ENCODE assay signal across 23 cellular contexts in genomic region chr2:172215172-172215935, GRCh38.
DNase-seq lines count a peak whose midpoint lies in the region; ATAC-seq lines count a peak whose summit lies in the region.
"Had no signal": no experiment of that assay in that cellular context is flagged by ENCODE, and none has a peak within 500 bp of the region (broad histone marks: within the 10 kb centered on the region; RNA-seq: fewer than 3 reads in every experiment).

No MANE protein-coding gene starts in this region.

- H3K27me3 ChIP-seq in neuronal stem cell (ENCODE audit: control insufficient read depth in 3 of 3, insufficient read depth in 3 of 3, low read depth in 1 of 3, low read length in 3 of 3) (no peaks in the 10 kb centered on the region), H7 (ENCODE audit: control insufficient read depth, insufficient read depth, low read length) (no peaks in the 10 kb centered on the region)
- H3K27me3 ChIP-seq: adrenal gland, colonic mucosa, stomach had no signal

- H3K14ac ChIP-seq in neuronal stem cell (ENCODE audit: low read length) = no peak overlapping the region

- H2AK5ac ChIP-seq in neuronal stem cell (ENCODE audit: low read depth, low read length) = no peak overlapping the region

- no peak overlapping the region for H3K27ac ChIP-seq in neuronal stem cell (replicated peaks; ENCODE audit: low read length)
- H3K27ac ChIP-seq: adrenal gland, colonic mucosa, stomach, VCaP had no signal

- peak overlapping the region; percentile 62 for H3K18ac ChIP-seq in neuronal stem cell (ENCODE audit: low read length)

- H4K8ac ChIP-seq in neuronal stem cell (ENCODE audit: low read depth, low read length) = no peak overlapping the region

- no peak overlapping the region for H2BK5ac ChIP-seq in neuronal stem cell (ENCODE audit: low read length)

- H3K23ac ChIP-seq in neuronal stem cell (ENCODE audit: low read depth, low read length, poor library complexity) = no peak overlapping the region

- H2BK15ac ChIP-seq in neuronal stem cell (ENCODE audit: low read length) = peak overlapping the region; percentile 11

- H2BK120ac ChIP-seq in neuronal stem cell (ENCODE audit: low read depth, low read length) = no peak overlapping the region

- no peak overlapping the region for H4K91ac ChIP-seq in neuronal stem cell (ENCODE audit: low read depth, low read length, poor library complexity)

- H3K27me3 Mint-ChIP-seq in activated naive CD8-positive, alpha-beta T cell treated with anti-CD3 and anti-CD28 coated beads, Interleukin-2, amount 50 U/mL, for 24 hours = no peaks in the 10 kb centered on the region
- H3K27me3 Mint-ChIP-seq: activated CD4-positive, alpha-beta memory T cell treated with anti-CD3 and anti-CD28 coated beads for 36 hours; T-cell had no signal

- H3K27ac Mint-ChIP-seq in activated naive CD8-positive, alpha-beta T cell treated with anti-CD3 and anti-CD28 coated beads, Interleukin-2, amount 50 U/mL, for 24 hours = no peak overlapping the region
- H3K27ac Mint-ChIP-seq: activated CD4-positive, alpha-beta memory T cell treated with anti-CD3 and anti-CD28 coated beads for 36 hours; activated T-helper 1 cell treated with anti-CD3 and anti-CD28 coated beads, Interleukin-12 subunit alpha, Interleukin-12 subunit beta, Interleukin-2, Interleukin-4 antibody, amounts not matched to agents 30 ng/mL and 10 ng/mL and 1 ng/mL, durations not matched to agents 14 hours and 24 hours and 36 hours; HFFc6; memory B cell; natural killer cell treated with Interleukin-12 subunit alpha and Interleukin-12 subunit beta and Interleukin-15 and Interleukin-18, amount 100 ng/mL, for 72 hours; T-cell had no signal

- no peaks in the 10 kb centered on the region for H3K36me3 Mint-ChIP-seq in activated naive CD8-positive, alpha-beta T cell treated with anti-CD3 and anti-CD28 coated beads, Interleukin-2, amount 50 U/mL, for 24 hours (ENCODE audit: low read depth)
- H3K36me3 Mint-ChIP-seq: activated CD4-positive, alpha-beta memory T cell treated with anti-CD3 and anti-CD28 coated beads for 36 hours; CD4-positive, alpha-beta memory T cell; memory B cell; natural killer cell treated with Interleukin-12 subunit alpha and Interleukin-12 subunit beta and Interleukin-15 and Interleukin-18, amount 100 ng/mL, for 72 hours; T-cell had no signal

- peak overlapping the region; percentile 36 for H2AFZ ChIP-seq in neuronal stem cell (ENCODE audit: low read length)

- no peak overlapping the region for H3K4ac ChIP-seq in neuronal stem cell (ENCODE audit: low read length)

- no peak overlapping the region for H3K4me2 ChIP-seq in neuronal stem cell (ENCODE audit: insufficient read depth, low read length, poor library complexity, severe bottlenecking)

- H3K9me3 Mint-ChIP-seq in activated naive CD8-positive, alpha-beta T cell treated with anti-CD3 and anti-CD28 coated beads, Interleukin-2, amount 50 U/mL, for 24 hours = no peaks in the 10 kb centered on the region
- H3K9me3 Mint-ChIP-seq: activated CD4-positive, alpha-beta memory T cell treated with anti-CD3 and anti-CD28 coated beads for 36 hours; activated T-helper 1 cell treated with anti-CD3 and anti-CD28 coated beads, Interleukin-12 subunit alpha, Interleukin-12 subunit beta, Interleukin-2, Interleukin-4 antibody, amounts not matched to agents 30 ng/mL and 10 ng/mL and 1 ng/mL, durations not matched to agents 14 hours and 24 hours and 36 hours; CD4-positive, alpha-beta memory T cell; HFFc6; memory B cell; natural killer cell treated with Interleukin-12 subunit alpha and Interleukin-12 subunit beta and Interleukin-15 and Interleukin-18, amount 100 ng/mL, for 72 hours; T-cell had no signal

- DNase-seq in EH (ENCODE audit: low read depth) = peak; percentile 22
- no peak for DNase-seq in activated naive CD8-positive, alpha-beta T cell treated with anti-CD3 and anti-CD28 coated beads, Interleukin-2, amount 50 U/mL, for 24 hours
- DNase-seq in neuronal stem cell (ENCODE audit: low spot score) = no peak
- DNase-seq in OCI-M2 (lab: John Stamatoyannopoulos, UW; ENCODE audit: unreplicated experiment) = no peak
- no peak for DNase-seq in H7
- DNase-seq in NCI-H82 (lab: John Stamatoyannopoulos, UW) = no peak
- DNase-seq: activated CD4-positive, alpha-beta memory T cell treated with anti-CD3 and anti-CD28 coated beads for 36 hours; adrenal gland; CD4-positive, alpha-beta memory T cell; colonic mucosa; DND-41; HFFc6; NCI-H1694; stimulated activated CD4-positive, alpha-beta T cell treated with anti-CD3 and anti-CD28 coated beads, Interleukin-15, amount 100 ng/mL, for 24 hours; stomach; T-cell had no signal

- no peaks in the 10 kb centered on the region for H3K36me3 ChIP-seq in neuronal stem cell (replicated peaks in 1 of 2; ENCODE audit: control insufficient read depth in 2 of 2, insufficient read depth in 2 of 2, low read length in 2 of 2)
- H3K36me3 ChIP-seq in H7 (replicated peaks; ENCODE audit: control insufficient read depth, insufficient read depth, low read length) = no peaks in the 10 kb centered on the region
- H3K36me3 ChIP-seq: adrenal gland, colonic mucosa, stomach had no signal

- no CpG with 5 or more reads among the region's 15 CpGs for WGBS in neuronal stem cell (ENCODE audit: extremely low coverage in 2 of 2, insufficient read length in 2 of 2, insufficient replicate concordance in 1 of 2), 2 donors

- peaks cover 20 to 23% of the 10 kb centered on the region in 2 donors for H3K4me1 ChIP-seq in neuronal stem cell (ENCODE audit: control insufficient read depth in 2 of 2, insufficient read depth in 1 of 2, low read depth in 1 of 2, low read length in 2 of 2)
- H3K4me1 ChIP-seq: adrenal gland, colonic mucosa, stomach had no signal

- no peaks in the 10 kb centered on the region for H3K79me1 ChIP-seq in neuronal stem cell (ENCODE audit: low read depth, low read length)

- H3K4me1 Mint-ChIP-seq in activated naive CD8-positive, alpha-beta T cell treated with anti-CD3 and anti-CD28 coated beads, Interleukin-2, amount 50 U/mL, for 24 hours = peaks cover 14% of the 10 kb centered on the region
- H3K4me1 Mint-ChIP-seq: memory B cell had no signal

- H3K9ac ChIP-seq in neuronal stem cell (ENCODE audit: low read depth, low read length, poor library complexity) = no peak overlapping the region

- H3K4me3 ChIP-seq in neuronal stem cell (ENCODE audit: low read length in 2 of 2) = peak overlapping the region in 1 of 2 donors; percentile 31
- no peak overlapping the region for H3K4me3 ChIP-seq in H7 (ENCODE audit: insufficient read depth, low read depth, low read length)
- H3K4me3 ChIP-seq: adrenal gland, colonic mucosa, stomach had no signal

- H3K9me3 ChIP-seq in neuronal stem cell (replicated peaks in 1 of 2; ENCODE audit: control insufficient read depth in 2 of 2, insufficient read depth in 1 of 2, low read depth in 1 of 2, low read length in 2 of 2) = peaks cover 0 to 4% of the 10 kb centered on the region in 2 donors
- H3K9me3 ChIP-seq: adrenal gland, colonic mucosa, stomach had no signal

- ATAC-seq in activated naive CD8-positive, alpha-beta T cell treated with anti-CD3 and anti-CD28 coated beads, Interleukin-2, amount 50 U/mL, for 24 hours = peak; percentile 15
- ATAC-seq in esophagus mucosa (peak; percentile 59), HG03571 (IDR thresholded peaks at IDR 0.05; ENCODE audit: unreplicated experiment) (no peak)
- ATAC-seq: Right ventricle myocardium inferior, T-cell had no signal

- H3K4me3 Mint-ChIP-seq in activated naive CD8-positive, alpha-beta T cell treated with anti-CD3 and anti-CD28 coated beads, Interleukin-2, amount 50 U/mL, for 24 hours = no peak overlapping the region
- H3K4me3 Mint-ChIP-seq: activated CD4-positive, alpha-beta memory T cell treated with anti-CD3 and anti-CD28 coated beads for 36 hours; activated T-helper 1 cell treated with anti-CD3 and anti-CD28 coated beads, Interleukin-12 subunit alpha, Interleukin-12 subunit beta, Interleukin-2, Interleukin-4 antibody, amounts not matched to agents 30 ng/mL and 10 ng/mL and 1 ng/mL, durations not matched to agents 14 hours and 24 hours and 36 hours; CD4-positive, alpha-beta memory T cell; HFFc6; memory B cell; natural killer cell treated with Interleukin-12 subunit alpha and Interleukin-12 subunit beta and Interleukin-15 and Interleukin-18, amount 100 ng/mL, for 72 hours; T-cell had no signal

- no peak overlapping the region for H2BK12ac ChIP-seq in neuronal stem cell (ENCODE audit: low read length)
